21 cellular contexts compared by ENCODE assay signal in genomic region chr12:131867891-131868675, GRCh38. TPM values are rescaled to one million over a fixed set of nuclear protein-coding genes. Genes with fewer than 3 reads are reported as not detected.
DNase-seq lines count a peak whose midpoint lies in the region; ATAC-seq and TF ChIP-seq lines count a peak whose summit lies in the region.
"Had no signal": no experiment of that assay in that cellular context is flagged by ENCODE, and none has a peak within 500 bp of the region (broad histone marks: within the 10 kb centered on the region; RNA-seq: fewer than 3 reads in every experiment).

No MANE protein-coding gene starts in this region.

- CTCF ChIA-PET in HEK293 (lab: Yijun Ruan, JAX), result no interaction called here
- CTCF ChIA-PET in PC-9 (lab: Charles Lee), result no interaction called here

- no peaks in the 10 kb centered on the region for H4K20me1 ChIP-seq in PC-9 (ENCODE audit: insufficient read depth)
- H4K20me1 ChIP-seq: BLaER1 had no signal

- POLR2A ChIA-PET in HEK293 (lab: Yijun Ruan, JAX), result no interaction called here
- POLR2A ChIA-PET in PC-9 (lab: Charles Lee; ENCODE audit: unreplicated experiment), result no interaction called here

- H3K27me3 ChIP-seq in neutrophil (no peaks in the 10 kb centered on the region), PC-9 (ENCODE audit: insufficient read depth, low read depth) (no peaks in the 10 kb centered on the region)
- H3K27me3 ChIP-seq: BLaER1, ovary, testis had no signal

- no peak for ATAC-seq in HG02852 (IDR thresholded peaks at IDR 0.05; ENCODE audit: unreplicated experiment)
- ATAC-seq: activated CD4-positive, alpha-beta T cell treated with anti-CD3 and anti-CD28 coated beads for 36 hours had no signal

- no peaks in the 10 kb centered on the region for H3K9me2 ChIP-seq in PC-9 (ENCODE audit: insufficient read depth)

- H3K4me3 ChIP-seq in HEK293 (ENCODE audit: low read depth, low read length) (no peak overlapping the region), neutrophil (ENCODE audit: low read depth in 1 of 2, low read length in 1 of 2) (peak overlapping the region in 1 of 2 experiments; percentile 7), PC-9 (no peak overlapping the region)
- H3K4me3 ChIP-seq: BLaER1, HAP-1, ovary, testis had no signal

- peaks cover 60% of the 10 kb centered on the region for H3F3A ChIP-seq in PC-9 (ENCODE audit: insufficient read depth, low read depth)

- DNase-seq in Caki2 (ENCODE audit: low read depth), result peak; percentile 29
- peak; percentile 32 for DNase-seq in fibroblast of gingiva (ENCODE audit: low read depth)
- no peak for DNase-seq in SHP77 treated with DMSO at 0.1 percent for 48 hours (lab: John Stamatoyannopoulos, UW)
- DNase-seq in NCI-H1105 treated with DMSO at 0.1 percent for 48 hours (lab: John Stamatoyannopoulos, UW), result no peak
- DNase-seq in PC-9, result no peak
- DNase-seq: activated CD4-positive, alpha-beta T cell treated with anti-CD3 and anti-CD28 coated beads for 36 hours; activated effector memory CD4-positive, alpha-beta T cell treated with anti-CD3 and anti-CD28 coated beads, Interleukin-2, amount 50 U/mL, for 16 hours; amniotic stem cell; effector memory CD4-positive, alpha-beta T cell; MM.1S; NCI-H2029 treated with DMSO at 0.1 percent for 48 hours; stimulated activated CD4-positive, alpha-beta T cell treated with anti-CD3 and anti-CD28 coated beads, Interleukin-4, amount 100 ng/mL, for 24 hours; stimulated activated CD8-positive, alpha-beta memory T cell treated with anti-CD3 and anti-CD28 coated beads, Interleukin-4, amount 100 ng/mL, for 48 hours; T-helper 9 cell; testis had no signal

- no peaks in the 10 kb centered on the region for H3K9me3 ChIP-seq in HEK293 (ENCODE audit: control insufficient read depth, insufficient read depth, low read depth, low read length)
- no peaks in the 10 kb centered on the region for H3K9me3 ChIP-seq in neutrophil
- no peaks in the 10 kb centered on the region for H3K9me3 ChIP-seq in PC-9 (ENCODE audit: insufficient read depth, low read depth)
- H3K9me3 ChIP-seq: HAP-1, ovary, testis had no signal

- no peaks in the 10 kb centered on the region for H3K79me2 ChIP-seq in PC-9 (ENCODE audit: low read depth)

- H3K4me1 ChIP-seq in HEK293 (ENCODE audit: control insufficient read depth, insufficient read depth, low read length), result no peaks in the 10 kb centered on the region
- peaks cover 59 to 62% of the 10 kb centered on the region in 2 experiments for H3K4me1 ChIP-seq in neutrophil (ENCODE audit: control insufficient read depth in 1 of 2, insufficient read depth in 1 of 2, low read depth in 1 of 2, low read length in 1 of 2)
- peaks cover 66% of the 10 kb centered on the region for H3K4me1 ChIP-seq in PC-9 (replicated peaks; ENCODE audit: insufficient read depth)
- H3K4me1 ChIP-seq: BLaER1, HAP-1, testis had no signal

- TF ChIP-seq CTCF in HEK293 (tag by site-specific recombination; IDR thresholded peaks at IDR 0.05) (no peak), neutrophil (IDR thresholded peaks at IDR 0.05) (no peak), PC-9 (conservative IDR thresholded peaks at IDR 0.05) (no peak)

- intact Hi-C loops in PC-9 (cut with micrococcal nuclease; ENCODE audit: unreplicated experiment), result no loop called here

- H3K27ac ChIP-seq in HEK293 (ENCODE audit: extremely low read depth, low read depth, low read length), result no peak overlapping the region
- peak overlapping the region; percentile 59 for H3K27ac ChIP-seq in neutrophil
- no peak overlapping the region for H3K27ac ChIP-seq in PC-9
- H3K27ac ChIP-seq: BLaER1, ovary, testis had no signal

- in situ Hi-C loops in Caki2 (cut with HindIII; ENCODE audit: low pct_unique_long_range_greater_than_20kb, low sequenced_read_pairs), result no loop called here

- H3K4me2 ChIP-seq in PC-9, result no peak overlapping the region
- H3K4me2 ChIP-seq: BLaER1 had no signal

- no TSS peak for BruUV-seq in PC-9 (replicated peaks; lab: Mats Ljungman, UMichigan)

- no peak overlapping the region for H2AFZ ChIP-seq in PC-9

- no peaks in the 10 kb centered on the region for H3K36me3 ChIP-seq in HEK293 (ENCODE audit: control insufficient read depth in 2 of 2, insufficient read depth in 1 of 2, low read length in 2 of 2)
- H3K36me3 ChIP-seq in neutrophil, result no peaks in the 10 kb centered on the region
- no peaks in the 10 kb centered on the region for H3K36me3 ChIP-seq in PC-9 (ENCODE audit: low read depth)
- H3K36me3 ChIP-seq: BLaER1, HAP-1, ovary had no signal

TF ChIP-seq in HEK293, 187 proteins besides CTCF, POLR2A, EP300 and RAD21:
- TF ChIP-seq, protein P1, sequence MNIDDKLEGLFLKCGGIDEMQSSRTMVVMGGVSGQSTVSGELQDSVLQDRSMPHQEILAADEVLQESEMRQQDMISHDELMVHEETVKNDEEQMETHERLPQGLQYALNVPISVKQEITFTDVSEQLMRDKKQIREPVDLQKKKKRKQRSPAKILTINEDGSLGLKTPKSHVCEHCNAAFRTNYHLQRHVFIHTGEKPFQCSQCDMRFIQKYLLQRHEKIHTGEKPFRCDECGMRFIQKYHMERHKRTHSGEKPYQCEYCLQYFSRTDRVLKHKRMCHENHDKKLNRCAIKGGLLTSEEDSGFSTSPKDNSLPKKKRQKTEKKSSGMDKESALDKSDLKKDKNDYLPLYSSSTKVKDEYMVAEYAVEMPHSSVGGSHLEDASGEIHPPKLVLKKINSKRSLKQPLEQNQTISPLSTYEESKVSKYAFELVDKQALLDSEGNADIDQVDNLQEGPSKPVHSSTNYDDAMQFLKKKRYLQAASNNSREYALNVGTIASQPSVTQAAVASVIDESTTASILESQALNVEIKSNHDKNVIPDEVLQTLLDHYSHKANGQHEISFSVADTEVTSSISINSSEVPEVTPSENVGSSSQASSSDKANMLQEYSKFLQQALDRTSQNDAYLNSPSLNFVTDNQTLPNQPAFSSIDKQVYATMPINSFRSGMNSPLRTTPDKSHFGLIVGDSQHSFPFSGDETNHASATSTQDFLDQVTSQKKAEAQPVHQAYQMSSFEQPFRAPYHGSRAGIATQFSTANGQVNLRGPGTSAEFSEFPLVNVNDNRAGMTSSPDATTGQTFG (tag by site-specific recombination; IDR thresholded peaks at IDR 0.05; ENCODE audit: borderline replicate concordance), result no peak
- TF ChIP-seq ZNF555 (tag by site-specific recombination; conservative IDR thresholded peaks at IDR 0.05) (no peak), ZIC2 (tag by site-specific recombination; IDR thresholded peaks at IDR 0.05) (peak; percentile 44; the same call in 1 of the 2 replicates), EGR2 (tag by site-specific recombination; IDR thresholded peaks at IDR 0.05; ENCODE audit: low read depth) (peak; percentile 55; the same call in 1 of the 2 replicates), ZFHX2 (tag by site-specific recombination; conservative IDR thresholded peaks at IDR 0.05) (peak; percentile 48)

RNA-seq across cellular contexts. Expression of gene ULK1, which starts 26.3 kb away (rescaled TPM):
- total RNA-seq in Caki2 (2014; rRNA removed; shearing (Covaris generic); ENCODE audit: low replicate concordance), result 3.7 and 7.4 TPM in 2 replicates
- total RNA-seq in PC-9 (2021), result 50.8 and 70.5 TPM in 2 replicates

RNA-seq across cellular contexts. Expression of gene MMP17, which starts 39.9 kb away (rescaled TPM):
- total RNA-seq in Caki2 (2014; rRNA removed; shearing (Covaris generic); ENCODE audit: low replicate concordance), result 1.0 and 4.5 TPM in 2 replicates
- total RNA-seq in PC-9 (2021), result 3.3 and 5.4 TPM in 2 replicates
- total RNA-seq: activated CD4-positive, alpha-beta T cell treated with anti-CD3 and anti-CD28 coated beads for 36 hours had no signal

Comparison
In these comparisons a context has a peak if more than half of its experiments do, and no peak if none do; other contexts are left out.
1. DNase-seq: peak in Caki2 (single experiment) and fibroblast of gingiva (single experiment); none in SHP77 treated with DMSO at 0.1 percent for 48 hours (single experiment), NCI-H1105 treated with DMSO at 0.1 percent for 48 hours (single experiment) and PC-9 (0 of 2).